Comparison of ENCODE assay signal across 21 cellular contexts in genomic region chr13:76086729-76087128, GRCh38.
"Had no signal": no experiment of that assay in that cellular context is flagged by ENCODE, and none has a peak within 500 bp of the region (broad histone marks: within the 10 kb centered on the region; RNA-seq: fewer than 3 reads in every experiment).

No MANE protein-coding gene starts in this region.

- H3K27me3 Mint-ChIP-seq: memory B cell, naive B cell had no signal

- H3K9me3 ChIP-seq: colonic mucosa, neutrophil, psoas muscle, transverse colon had no signal

- H3K27me3 ChIP-seq: colonic mucosa, foreskin keratinocyte, neutrophil, spleen, stomach, transverse colon had no signal

- H3K27ac Mint-ChIP-seq: immature natural killer cell, memory B cell, naive B cell, nephron had no signal

- H3K36me3 ChIP-seq: colonic mucosa, left ventricle myocardium inferior, lower lobe of right lung, neutrophil, spleen, stomach, thoracic aorta, transverse colon had no signal

- H3K36me3 Mint-ChIP-seq: immature natural killer cell, memory B cell had no signal

- DNase-seq: colonic mucosa; dermis blood vessel endothelial cell; foreskin keratinocyte; immature natural killer cell; left cardiac atrium; left ventricle myocardium inferior; lower lobe of right lung; naive B cell; psoas muscle; retina; spleen; stimulated activated naive CD4-positive, alpha-beta T cell; stomach; substantia nigra; transverse colon had no signal

- H3K4me1 ChIP-seq: colonic mucosa, foreskin keratinocyte, left ventricle myocardium inferior, lower lobe of right lung, psoas muscle, spleen, stomach, transverse colon had no signal

- H3K4me1 Mint-ChIP-seq: immature natural killer cell, memory B cell, naive B cell, nephron had no signal

- H3K4me3 ChIP-seq: colonic mucosa, left ventricle myocardium inferior, lower lobe of right lung, psoas muscle, spleen, stomach, thoracic aorta, transverse colon had no signal

- ATAC-seq: foreskin keratinocyte, left cardiac atrium, lower lobe of right lung, psoas muscle, sciatic nerve had no signal

- H3K4me3 Mint-ChIP-seq: immature natural killer cell, memory B cell, naive B cell, nephron had no signal

- H3K27ac ChIP-seq: colonic mucosa, foreskin keratinocyte, left ventricle myocardium inferior, lower lobe of right lung, neutrophil, psoas muscle, spleen, stomach, thoracic aorta, transverse colon had no signal

- FAIRE-seq: keratinocyte had no signal
